8 cellular contexts compared by ENCODE assay signal in genomic region chr11:46006418-46007070, GRCh38.
DNase-seq lines count a peak whose midpoint lies in the region; ATAC-seq and TF ChIP-seq lines count a peak whose summit lies in the region.

No MANE protein-coding gene starts in this region.

- DNase-seq in activated CD4-positive, alpha-beta T cell treated with anti-CD3 and anti-CD28 coated beads, Interleukin-2, amount 10 ng/mL, durations not matched to agents 24 days and 14 days: peak; percentile 83
- no peak for DNase-seq in activated CD4-positive, alpha-beta T cell treated with anti-CD3 and anti-CD28 coated beads for 1 hour
- DNase-seq in NCI-H526 (lab: John Stamatoyannopoulos, UW): peak; percentile 45 to 84
- peak; percentile 48 for DNase-seq in amniotic stem cell (lab: John Stamatoyannopoulos, UW)
- DNase-seq in right atrium auricular region (ENCODE audit: low spot score): no peak
- no peak for DNase-seq in sigmoid colon

- H3K4me1 ChIP-seq in right atrium auricular region: peaks cover 0 to 13% of the 10 kb centered on the region in 2 donors
- peaks cover 0 to 34% (median 18%) of the 10 kb centered on the region in 4 donors for H3K4me1 ChIP-seq in sigmoid colon

- peak; percentile 65 for ATAC-seq in HG03342 (IDR thresholded peaks at IDR 0.05; ENCODE audit: unreplicated experiment)
- no peak for ATAC-seq in HG03039 (IDR thresholded peaks at IDR 0.05; ENCODE audit: unreplicated experiment)

- TF ChIP-seq POLR2A in sigmoid colon (IDR thresholded peaks at IDR 0.05): no peak

- no peak overlapping the region for H3K27ac Mint-ChIP-seq in activated CD4-positive, alpha-beta T cell treated with anti-CD3 and anti-CD28 coated beads, Interleukin-2, amount 10 ng/mL, durations not matched to agents 24 days and 14 days

- H3K4me3 ChIP-seq in right atrium auricular region (no peak overlapping the region), sigmoid colon (no peak overlapping the region)

- peak; percentile 65 to 85 for TF ChIP-seq CTCF in right atrium auricular region (IDR thresholded peaks at IDR 0.05)
- TF ChIP-seq CTCF in sigmoid colon (IDR thresholded peaks at IDR 0.05): peak in 3 of 4 experiments; percentile 55 to 65 (median 64)

- no peak for TF ChIP-seq EP300 in sigmoid colon (IDR thresholded peaks at IDR 0.05)

- no peaks in the 10 kb centered on the region for H3K9me3 ChIP-seq in right atrium auricular region
- H3K9me3 ChIP-seq in sigmoid colon: no peaks in the 10 kb centered on the region

- H3K4me3 Mint-ChIP-seq in activated CD4-positive, alpha-beta T cell treated with anti-CD3 and anti-CD28 coated beads, Interleukin-2, amount 10 ng/mL, durations not matched to agents 24 days and 14 days: no peak overlapping the region

- intact Hi-C loops in activated CD4-positive, alpha-beta T cell treated with anti-CD3 and anti-CD28 coated beads, Interleukin-2, amount 10 ng/mL, durations not matched to agents 24 days and 14 days (cut with micrococcal nuclease): loop anchor here (1.0 kb wide), 2 partner anchors 41 to 163 kb away; no protein-coding TSS in a partner anchor
- intact Hi-C loops in sigmoid colon (cut with DNase I): loop anchor here (1.0 to 5.0 kb wide), 2 partner anchors 41 to 164 kb away; no protein-coding TSS in a partner anchor

- no peaks in the 10 kb centered on the region for H3K4me1 Mint-ChIP-seq in activated CD4-positive, alpha-beta T cell treated with anti-CD3 and anti-CD28 coated beads, Interleukin-2, amount 10 ng/mL, durations not matched to agents 24 days and 14 days

- H3K36me3 Mint-ChIP-seq in activated CD4-positive, alpha-beta T cell treated with anti-CD3 and anti-CD28 coated beads, Interleukin-2, amount 10 ng/mL, durations not matched to agents 24 days and 14 days (ENCODE audit: low read depth): no peaks in the 10 kb centered on the region

- no peaks in the 10 kb centered on the region for H3K36me3 ChIP-seq in right atrium auricular region
- no peaks in the 10 kb centered on the region for H3K36me3 ChIP-seq in sigmoid colon

- H3K27me3 ChIP-seq in right atrium auricular region (no peaks in the 10 kb centered on the region), sigmoid colon (no peaks in the 10 kb centered on the region)

- H3K27ac ChIP-seq in right atrium auricular region (no peak overlapping the region), sigmoid colon (no peak overlapping the region)

- no peaks in the 10 kb centered on the region for H3K9me3 Mint-ChIP-seq in activated CD4-positive, alpha-beta T cell treated with anti-CD3 and anti-CD28 coated beads, Interleukin-2, amount 10 ng/mL, durations not matched to agents 24 days and 14 days

- 38 to 42% methylated on average over 5 of the region's 5 CpGs for WGBS in sigmoid colon, 2 donors

- H3K27me3 Mint-ChIP-seq in activated CD4-positive, alpha-beta T cell treated with anti-CD3 and anti-CD28 coated beads, Interleukin-2, amount 10 ng/mL, durations not matched to agents 24 days and 14 days: no peaks in the 10 kb centered on the region

Comparison
In these comparisons a context has a peak if more than half of its experiments do, and no peak if none do; other contexts are left out.
1. DNase-seq: peak in activated CD4-positive, alpha-beta T cell treated with anti-CD3 and anti-CD28 coated beads, Interleukin-2, amount 10 ng/mL, durations not matched to agents 24 days and 14 days (single experiment), NCI-H526 (2 of 2) and amniotic stem cell (single experiment); none in activated CD4-positive, alpha-beta T cell treated with anti-CD3 and anti-CD28 coated beads for 1 hour (single experiment), right atrium auricular region (single experiment) and sigmoid colon (single experiment).